Comparison of ENCODE assay signal across 8 cellular contexts in genomic region chr22:21469097-21469994, GRCh38. TPM values are rescaled to one million over a fixed set of nuclear protein-coding genes. Genes with fewer than 3 reads are reported as not detected.
DNase-seq lines count a peak whose midpoint lies in the region; ATAC-seq and TF ChIP-seq lines count a peak whose summit lies in the region.
"Not testable (repeated sequence)": the region's sequence is repeated elsewhere in the genome, so short reads cannot be mapped to it uniquely, and the experiment has no call there.

No MANE protein-coding gene starts in this region.

- H3K27me3 ChIP-seq in endodermal cell (ENCODE audit: control insufficient read depth, insufficient read depth, low read length, poor library complexity, severe bottlenecking); left lung; upper lobe of right lung: not testable (repeated sequence)

- not testable (repeated sequence) for TF ChIP-seq CTCF in 22Rv1 (IDR thresholded peaks at IDR 0.05); WTC11 (IDR thresholded peaks at IDR 0.05); left lung (IDR thresholded peaks at IDR 0.05); upper lobe of right lung (IDR thresholded peaks at IDR 0.05)
- TF ChIP-seq CTCF in endodermal cell (conservative IDR thresholded peaks at IDR 0.05), result peak; percentile 33

- intact Hi-C loops in left lung (cut with DNase I); upper lobe of right lung (cut with DNase I): not testable (repeated sequence)

- H3K36me3 Mint-ChIP-seq in WTC11; activated T-helper 17 cell treated with anti-CD3 and anti-CD28 coated beads, Interleukin-2, amount 50 U/mL, for 72 hours (ENCODE audit: low read depth); endodermal cell (ENCODE audit: low read depth): not testable (repeated sequence)

- DNase-seq in WTC11 (ENCODE audit: low spot score) (peak; percentile 57), endodermal cell (peak; percentile 42), upper lobe of right lung (peak; percentile 61)
- DNase-seq in left lung, result not testable (repeated sequence)

- WGBS in endodermal cell (ENCODE audit: insufficient coverage in 1 of 2, insufficient read length in 1 of 2), 2 experiments, result 10% methylated on average over 25 of the region's 87 CpGs; no CpG with 5 or more reads in 1 of the 2 experiments

- peak; percentile 4 for ATAC-seq in GM19467 (IDR thresholded peaks at IDR 0.05; ENCODE audit: unreplicated experiment)
- peak; percentile 4 for ATAC-seq in HG03135 (IDR thresholded peaks at IDR 0.05; ENCODE audit: unreplicated experiment)
- ATAC-seq in WTC11, result peak; percentile 10
- ATAC-seq in activated T-helper 17 cell treated with anti-CD3 and anti-CD28 coated beads, Interleukin-2, amount 50 U/mL, for 72 hours (replicated peaks), result peak; percentile 1
- ATAC-seq in left lung, result peak; percentile 9
- not testable (repeated sequence) for ATAC-seq in upper lobe of right lung

- H3K27ac Mint-ChIP-seq in WTC11; activated T-helper 17 cell treated with anti-CD3 and anti-CD28 coated beads, Interleukin-2, amount 50 U/mL, for 72 hours; endodermal cell: not testable (repeated sequence)

- POLR2A ChIA-PET in WTC11 (lab: Charles Lee), result not testable (repeated sequence)

- CTCF ChIA-PET in WTC11 (lab: Charles Lee), result not testable (repeated sequence)

- 0 out of 2 replicates have a peak overlapping the region, but pooled peaks have one; percentile 29 for H3K27ac ChIP-seq in 22Rv1
- H3K27ac ChIP-seq in endodermal cell (ENCODE audit: low read depth, low read length); left lung; upper lobe of right lung: not testable (repeated sequence)

- not testable (repeated sequence) for H3K4me3 ChIP-seq in endodermal cell (ENCODE audit: low read length); left lung; upper lobe of right lung

- H3K9ac ChIP-seq in endodermal cell (ENCODE audit: extremely low read depth, low read length, poor library complexity, severe bottlenecking), result not testable (repeated sequence)

- not testable (repeated sequence) for H3K27me3 Mint-ChIP-seq in WTC11 (ENCODE audit: low read depth); activated T-helper 17 cell treated with anti-CD3 and anti-CD28 coated beads, Interleukin-2, amount 50 U/mL, for 72 hours; endodermal cell (ENCODE audit: insufficient read depth)

- not testable (repeated sequence) for H3K9me3 Mint-ChIP-seq in WTC11; activated T-helper 17 cell treated with anti-CD3 and anti-CD28 coated beads, Interleukin-2, amount 50 U/mL, for 72 hours; endodermal cell

- not testable (repeated sequence) for H3K9me3 ChIP-seq in endodermal cell (ENCODE audit: control insufficient read depth, low read length); left lung; upper lobe of right lung

- H3K4me3 Mint-ChIP-seq in WTC11; activated T-helper 17 cell treated with anti-CD3 and anti-CD28 coated beads, Interleukin-2, amount 50 U/mL, for 72 hours; endodermal cell: not testable (repeated sequence)

- H3K4me1 Mint-ChIP-seq in WTC11; activated T-helper 17 cell treated with anti-CD3 and anti-CD28 coated beads, Interleukin-2, amount 50 U/mL, for 72 hours; endodermal cell: not testable (repeated sequence)

- not testable (repeated sequence) for H3K4me1 ChIP-seq in endodermal cell (ENCODE audit: control insufficient read depth, insufficient read depth, low read length); left lung; upper lobe of right lung

- not testable (repeated sequence) for H3K36me3 ChIP-seq in endodermal cell (ENCODE audit: control insufficient read depth, insufficient read depth, low read length); left lung; upper lobe of right lung

RNA-seq across cellular contexts. Expression of gene TMEM191C, which starts 2.2 kb away (rescaled TPM):
- total RNA-seq in WTC11 (2021), result 4.8 to 6.4 TPM (median 5.2 TPM) in 3 replicates
- 1 to 10 TPM in 1 of 2 donors, under 1 TPM in 1; 0.82 to 5.2 TPM for total RNA-seq in activated T-helper 17 cell treated with anti-CD3 and anti-CD28 coated beads, Interleukin-2, amount 50 U/mL, for 72 hours
- total RNA-seq in endodermal cell, result 1 to 10 TPM; 4.0 to 4.4 TPM
- polyA plus RNA-seq in endodermal cell (2013, experiment 1 of 2), result 4.3 TPM
- 1.9 TPM for polyA plus RNA-seq in endodermal cell (2013, experiment 2 of 2)
- total RNA-seq in left lung, result 1 to 10 TPM; 1.6 to 1.8 TPM
- 4.0 TPM for total RNA-seq in upper lobe of right lung

RNA-seq across cellular contexts. Expression of gene HIC2, which starts 52.2 kb away (rescaled TPM):
- total RNA-seq in WTC11 (2021) (30.4 to 33.3 TPM (median 31.2 TPM) in 3 replicates), endodermal cell (10 to 100 TPM; 38.5 to 45.6 TPM), left lung (1 to 10 TPM; 3.4 to 4.1 TPM), upper lobe of right lung (5.1 TPM)
- total RNA-seq in activated T-helper 17 cell treated with anti-CD3 and anti-CD28 coated beads, Interleukin-2, amount 50 U/mL, for 72 hours, result 1 to 10 TPM; 4.8 to 6.2 TPM
- polyA plus RNA-seq in endodermal cell (2013, experiment 1 of 2), result 24.9 TPM
- polyA plus RNA-seq in endodermal cell (2013, experiment 2 of 2), result 22.4 TPM
